In genomic region chr3:197580253-197580691, GRCh38 we compare ENCODE assay signal across 25 cellular contexts. TPM values are rescaled to one million over a fixed set of nuclear protein-coding genes. Genes with fewer than 3 reads are reported as not detected.
DNase-seq lines count a peak whose midpoint lies in the region; ATAC-seq and TF ChIP-seq lines count a peak whose summit lies in the region.
"Had no signal": no experiment of that assay in that cellular context is flagged by ENCODE, and none has a peak within 500 bp of the region (broad histone marks: within the 10 kb centered on the region; RNA-seq: fewer than 3 reads in every experiment).

No MANE protein-coding gene starts in this region.

- no peak overlapping the region for H3K9ac ChIP-seq in HUES64 (ENCODE audit: low read depth, low read length)
- H3K9ac ChIP-seq in iPS-20b (ENCODE audit: low read depth, low read length), result no peak overlapping the region; the same call in 1 of the 2 replicates

- TF ChIP-seq EP300 in sigmoid colon (IDR thresholded peaks at IDR 0.05), result no peak

- H3K9me3 ChIP-seq in HUES64 (ENCODE audit: insufficient read depth, low read depth, low read length), result no peaks in the 10 kb centered on the region
- no peaks in the 10 kb centered on the region for H3K9me3 ChIP-seq in iPS-20b (ENCODE audit: insufficient read depth, low read depth, low read length)
- no peaks in the 10 kb centered on the region for H3K9me3 ChIP-seq in sigmoid colon
- H3K9me3 ChIP-seq: SJSA1 had no signal

- intact Hi-C loops in sigmoid colon (cut with DNase I), result no loop called here

- H3K27me3 ChIP-seq in GM23338 (ENCODE audit: insufficient read depth), result no peaks in the 10 kb centered on the region; the same call in 1 of the 2 replicates
- H3K27me3 ChIP-seq in HUES64 (ENCODE audit: insufficient read depth, low read length), result no peaks in the 10 kb centered on the region
- no peaks in the 10 kb centered on the region for H3K27me3 ChIP-seq in iPS-20b (ENCODE audit: insufficient read depth, low read length)
- H3K27me3 ChIP-seq in sigmoid colon, result no peaks in the 10 kb centered on the region

- CTCF ChIA-PET in WTC11 (lab: Charles Lee), result interaction anchor here (0.7 to 1.6 kb wide), 4 partner anchors 9 to 33 kb away, joined by 3 to 23 read pairs (median 4); no protein-coding TSS in a partner anchor

- H3K27me3 Mint-ChIP-seq in GM23338 (ENCODE audit: insufficient read depth, low read depth, poor library complexity) (peaks cover 32% of the 10 kb centered on the region), WTC11 (ENCODE audit: low read depth) (no peaks in the 10 kb centered on the region)

- peak overlapping the region; percentile 32 for H3K4me2 ChIP-seq in GM23338
- H3K4me2 ChIP-seq: PC-9 had no signal

- no peak overlapping the region for H2AFZ ChIP-seq in GM23338
- H2AFZ ChIP-seq: PC-9 had no signal

- H3K4me3 Mint-ChIP-seq in GM23338 (no peak overlapping the region; the same call in 2 of the 3 replicates), WTC11 (no peak overlapping the region)
- H3K4me3 Mint-ChIP-seq: IgD-negative memory B cell had no signal

- 55% methylated on average over 9 of the region's 9 CpGs for WGBS in HUES64
- WGBS in sigmoid colon, 2 donors, result 90 to 91% methylated on average over 9 of the region's 9 CpGs

- peak overlapping the region; percentile 70; the same call in 1 of the 2 replicates for H3K27ac Mint-ChIP-seq in GM23338
- H3K27ac Mint-ChIP-seq in WTC11, result peak overlapping the region; percentile 82
- H3K27ac Mint-ChIP-seq: IgD-negative memory B cell had no signal

- peak; percentile 91 for ATAC-seq in GM23338
- peak; percentile 85 for ATAC-seq in WTC11
- ATAC-seq in HG03095 (IDR thresholded peaks at IDR 0.05; ENCODE audit: unreplicated experiment), result no peak

- no peak for TF ChIP-seq POLR2A in sigmoid colon (IDR thresholded peaks at IDR 0.05)

- DNase-seq in GM23338 (ENCODE audit: low spot score) (peak; percentile 85), WTC11 (ENCODE audit: low spot score) (peak; percentile 43), sigmoid colon (no peak), NCI-H2171 treated with DMSO at 0.1 percent for 48 hours (lab: John Stamatoyannopoulos, UW) (no peak)
- no peak for DNase-seq in stimulated activated naive CD4-positive, alpha-beta T cell (lab: John Stamatoyannopoulos, UW)
- DNase-seq: 8988T, ACHN, Calu3, DND-41, GOT3, NCI-H1092, NCI-H1417 treated with DMSO at 0.1 percent for 48 hours, NCI-H1694 treated with DMSO at 0.1 percent for 48 hours, NCI-H2081, NCI-H2171, NCI-H345, NCI-H524, NCI-H748 treated with DMSO at 0.1 percent for 48 hours, Right ventricle myocardium superior had no signal

- H3K27ac ChIP-seq in GM23338 (ENCODE audit: low read depth), result 0 out of 2 replicates have a peak overlapping the region, but pooled peaks have one; percentile 48
- peak overlapping the region; percentile 42; the same call in 1 of the 2 replicates for H3K27ac ChIP-seq in HUES64 (ENCODE audit: low read depth, low read length)
- H3K27ac ChIP-seq in iPS-20b (ENCODE audit: low read length), result peak overlapping the region; percentile 91
- no peak overlapping the region for H3K27ac ChIP-seq in sigmoid colon
- H3K27ac ChIP-seq: PC-9, SJSA1 had no signal

- H3K4me1 ChIP-seq in GM23338 (ENCODE audit: insufficient read depth) (peaks cover 13% of the 10 kb centered on the region), HUES64 (ENCODE audit: insufficient read depth, low read length) (peaks cover 23% of the 10 kb centered on the region; the same call in 1 of the 2 replicates), iPS-20b (ENCODE audit: insufficient read depth, low read length) (peaks cover 21% of the 10 kb centered on the region; the same call in 1 of the 2 replicates), sigmoid colon (no peaks in the 10 kb centered on the region)
- H3K4me1 ChIP-seq: SJSA1 had no signal

- TF ChIP-seq CTCF in GM23338 (conservative IDR thresholded peaks at IDR 0.05; ENCODE audit: low read depth in 2 of 2) (no peak), WTC11 (IDR thresholded peaks at IDR 0.05) (no peak), sigmoid colon (IDR thresholded peaks at IDR 0.05) (no peak)

- H4K20me1 ChIP-seq in GM23338 (replicated peaks; ENCODE audit: insufficient read depth), result no peaks in the 10 kb centered on the region

- H3K36me3 ChIP-seq in GM23338 (ENCODE audit: insufficient read depth), result no peaks in the 10 kb centered on the region
- H3K36me3 ChIP-seq in HUES64 (ENCODE audit: insufficient read depth, low read length), result no peaks in the 10 kb centered on the region
- no peaks in the 10 kb centered on the region for H3K36me3 ChIP-seq in iPS-20b (ENCODE audit: insufficient read depth, low read depth, low read length)
- peaks cover 0 to 7% (median 0%) of the 10 kb centered on the region in 4 donors for H3K36me3 ChIP-seq in sigmoid colon
- H3K36me3 ChIP-seq: SJSA1 had no signal

- H3K4me1 Mint-ChIP-seq in GM23338, result peaks cover 55% of the 10 kb centered on the region
- peaks cover 63% of the 10 kb centered on the region for H3K4me1 Mint-ChIP-seq in WTC11
- H3K4me1 Mint-ChIP-seq: IgD-negative memory B cell had no signal

- POLR2A ChIA-PET in WTC11 (lab: Charles Lee), result interaction anchor here (0.6 kb wide), 1 partner anchor 243 kb away, joined by 3 read pairs; no protein-coding TSS in a partner anchor

- H3K79me2 ChIP-seq in GM23338 (replicated peaks; ENCODE audit: insufficient read depth), result no peaks in the 10 kb centered on the region

- H3K36me3 Mint-ChIP-seq in GM23338 (ENCODE audit: low read depth) (peaks cover 49% of the 10 kb centered on the region), WTC11 (peaks cover 9% of the 10 kb centered on the region)

- H3K9me2 ChIP-seq in GM23338 (ENCODE audit: insufficient read depth), result peaks cover 6% of the 10 kb centered on the region

- H3K4me3 ChIP-seq in GM23338 (no peak overlapping the region), HUES64 (ENCODE audit: low read length) (no peak overlapping the region), iPS-20b (ENCODE audit: low read length) (peak overlapping the region; percentile 35; the same call in 1 of the 2 replicates), sigmoid colon (no peak overlapping the region)
- H3K4me3 ChIP-seq: PC-9, SJSA1 had no signal

- H3K9me3 Mint-ChIP-seq in GM23338, result peaks cover 51% of the 10 kb centered on the region
- H3K9me3 Mint-ChIP-seq in WTC11, result peaks cover 10% of the 10 kb centered on the region
- H3K9me3 Mint-ChIP-seq: IgD-negative memory B cell had no signal

- H3F3A ChIP-seq in GM23338 (replicated peaks; ENCODE audit: low read depth), result 0 out of 2 replicates have a peak, but pooled peaks cover 4% of the 10 kb centered on the region

TF ChIP-seq in GM23338, 12 proteins besides CTCF, POLR2A, EP300 and RAD21 (continues in another document):
- no peak for TF ChIP-seq POLR2AphosphoS5 (IDR thresholded peaks at IDR 0.05; ENCODE audit: low read depth)
- peak; percentile 37; the same call in 1 of the 2 replicates for TF ChIP-seq ZNF114 (CRISPR knock-in tag; IDR thresholded peaks at IDR 0.05)
- TF ChIP-seq NANOG (IDR thresholded peaks at IDR 0.05; ENCODE audit: borderline replicate concordance), result peak; percentile 33; the same call in 1 of the 2 replicates
- TF ChIP-seq CREB1 (CRISPR knock-in tag; IDR thresholded peaks at IDR 0.05; ENCODE audit: low read depth), result peak; percentile 77

TF ChIP-seq in WTC11, 78 proteins besides CTCF, POLR2A, EP300 and RAD21 (continues in another document):
- no peak for TF ChIP-seq CREM (CRISPR knock-in tag; IDR thresholded peaks at IDR 0.05)
- 0 out of 2 replicates have a peak, but pooled peaks have one; percentile 18 for TF ChIP-seq ZBTB21 (CRISPR knock-in tag; IDR thresholded peaks at IDR 0.05; ENCODE audit: borderline replicate concordance)
- peak; percentile 67; the same call in 1 of the 2 replicates for TF ChIP-seq ZNF671 (CRISPR knock-in tag; IDR thresholded peaks at IDR 0.05)
- TF ChIP-seq ZNF281 (CRISPR knock-in tag; IDR thresholded peaks at IDR 0.05), result no peak
- peak; percentile 90 for TF ChIP-seq MAX (CRISPR knock-in tag; IDR thresholded peaks at IDR 0.05)

RNA-seq across cellular contexts. Expression of gene BDH1, which starts 24.5 kb away (rescaled TPM):
- 11.2 and 18.1 TPM in 2 replicates for total RNA-seq in GM23338 (2014; rRNA removed; shearing (Covaris generic))
- 17.1 and 19.3 TPM in 2 replicates for polyA plus RNA-seq in GM23338 (2016; fragmentation: Nextera tagmentation; extraction: Ambion mirVana)
- 15.7 TPM for polyA plus RNA-seq in HUES64 (2013, experiment 1 of 2)
- polyA plus RNA-seq in HUES64 (2013, experiment 2 of 2), result 16.7 TPM
- total RNA-seq in WTC11 (2021), result 26.8 to 32.5 TPM (median 29.9 TPM) in 3 replicates
- total RNA-seq in sigmoid colon, result 10 to 100 TPM in 1 of 4 donors, 1 to 10 TPM in 3; 2.3 to 16.8 (median 5.4) TPM
- 100 to 1,000 TPM in 2 of 3 donors, 10 to 100 TPM in 1; 81.1 to 138 (median 102) TPM for polyA plus RNA-seq in sigmoid colon

Comparison
In these comparisons a context has a peak if more than half of its experiments do, and no peak if none do; other contexts are left out.
1. DNase-seq: peak in GM23338 (single experiment) and WTC11 (single experiment); none in sigmoid colon (single experiment), NCI-H2171 treated with DMSO at 0.1 percent for 48 hours (single experiment) and stimulated activated naive CD4-positive, alpha-beta T cell (0 of 6).
2. H3K27ac ChIP-seq: peak in GM23338 (single experiment), HUES64 (single experiment) and iPS-20b (single experiment); none in sigmoid colon (0 of 4).